8 cellular contexts compared by ENCODE assay signal in genomic region chr19:57434386-57435061, GRCh38. TPM values are rescaled to one million over a fixed set of nuclear protein-coding genes. Genes with fewer than 3 reads are reported as not detected.
A peak's percentile ranks its signal among the peaks of the same experiment; 100 is the strongest.
DNase-seq lines count a peak whose midpoint lies in the region; ATAC-seq, FAIRE-seq and TF ChIP-seq lines count a peak whose summit lies in the region.

No MANE protein-coding gene starts in this region.

- intact Hi-C loops in dorsolateral prefrontal cortex (cut with DNase I), result loop anchor here in 1 of 2 donors (2.0 kb wide), 1 partner anchor 24 kb away; the partner anchor contains the start of gene ZNF17

- H3K4me1 Mint-ChIP-seq in natural killer cell treated with Interleukin-12 subunit alpha and Interleukin-12 subunit beta and Interleukin-15 and Interleukin-18, amount 100 ng/mL, for 72 hours (ENCODE audit: low read depth in 2 of 2), result peaks cover 21 to 27% of the 10 kb centered on the region in 2 donors

- no peaks in the 10 kb centered on the region for H3K27me3 Mint-ChIP-seq in natural killer cell treated with Interleukin-12 subunit alpha and Interleukin-12 subunit beta and Interleukin-15 and Interleukin-18, amount 100 ng/mL, for 72 hours

- H4K20me1 ChIP-seq in Karpas-422 (ENCODE audit: insufficient read depth, low read depth, low read length), result no peaks in the 10 kb centered on the region

- peak overlapping the region; percentile 86 for H3K4me2 ChIP-seq in Karpas-422 (ENCODE audit: low read depth, low read length, poor library complexity, severe bottlenecking)

- H3K9ac ChIP-seq in Karpas-422 (ENCODE audit: low read length), result peak overlapping the region; percentile 82

- TF ChIP-seq CTCF in AG09309 (IDR thresholded peaks at IDR 0.05; ENCODE audit: control insufficient read depth, insufficient read depth, low read depth, low read length, missing control alignments) (no peak), dorsolateral prefrontal cortex (IDR thresholded peaks at IDR 0.05 in 54 of 56, conservative IDR thresholded peaks at IDR 0.05 in 2 of 56; ENCODE audit: low read depth in 1 of 56, partially characterized antibody in 56 of 56) (no peak)

- peaks cover 42% of the 10 kb centered on the region for H3K79me2 ChIP-seq in Karpas-422 (ENCODE audit: low read length)

- no peaks in the 10 kb centered on the region for H3K9me2 ChIP-seq in Karpas-422 (replicated peaks; ENCODE audit: insufficient read depth, low read length)

- peaks cover 18% of the 10 kb centered on the region for H3K9me3 ChIP-seq in Karpas-422 (ENCODE audit: low read length)

- peak overlapping the region; percentile 89 for H3K4me3 Mint-ChIP-seq in natural killer cell treated with Interleukin-12 subunit alpha and Interleukin-12 subunit beta and Interleukin-15 and Interleukin-18, amount 100 ng/mL, for 72 hours

- no peak for FAIRE-seq in GM12892 (lab: Jason Lieb, UNC)

- peaks cover 44% of the 10 kb centered on the region for H3K36me3 ChIP-seq in Karpas-422 (ENCODE audit: insufficient read depth, low read length)

- H3K4me3 ChIP-seq in AG09309 (ENCODE audit: control insufficient read depth, low read depth, low read length) (peak overlapping the region; percentile 93), Karpas-422 (ENCODE audit: low read length) (peak overlapping the region; percentile 85), dorsolateral prefrontal cortex (peak overlapping the region; percentile 51 to 99 (median 91))

- DNase-seq in AG09309 (ENCODE audit: low read depth) (no peak), Karpas-422 (no peak), dorsolateral prefrontal cortex (no peak), DMS79 treated with DMSO at 0.1 percent for 48 hours (lab: John Stamatoyannopoulos, UW) (no peak), GM12892 (ENCODE audit: insufficient read length) (no peak)
- DNase-seq in natural killer cell treated with Interleukin-12 subunit alpha and Interleukin-12 subunit beta and Interleukin-15 and Interleukin-18, amount 100 ng/mL, for 72 hours (ENCODE audit: low spot score), result no peak

- H3K4me1 ChIP-seq in Karpas-422 (ENCODE audit: low read length), result peaks cover 17% of the 10 kb centered on the region

- H3K27me3 ChIP-seq in Karpas-422 (ENCODE audit: low read length) (no peaks in the 10 kb centered on the region), dorsolateral prefrontal cortex (no peaks in the 10 kb centered on the region)

- peaks cover 3% of the 10 kb centered on the region for H3K9me3 Mint-ChIP-seq in natural killer cell treated with Interleukin-12 subunit alpha and Interleukin-12 subunit beta and Interleukin-15 and Interleukin-18, amount 100 ng/mL, for 72 hours

- ATAC-seq in GM19372 (IDR thresholded peaks at IDR 0.05; ENCODE audit: low read depth, unreplicated experiment) (peak; percentile 13), esophagus mucosa (no peak)
- ATAC-seq in natural killer cell treated with Interleukin-12 subunit alpha and Interleukin-12 subunit beta and Interleukin-15 and Interleukin-18, amount 100 ng/mL, for 72 hours, result no peak

- peak overlapping the region; percentile 62 to 92 for H3K27ac Mint-ChIP-seq in natural killer cell treated with Interleukin-12 subunit alpha and Interleukin-12 subunit beta and Interleukin-15 and Interleukin-18, amount 100 ng/mL, for 72 hours

- H3K27ac ChIP-seq in Karpas-422 (ENCODE audit: low read length) (no peak overlapping the region; the same call in 1 of the 2 replicates), dorsolateral prefrontal cortex (peak overlapping the region in 21 of 59 donors; percentile 11 to 81 (median 58))

- no peak for TF ChIP-seq POLR2A in GM12892 (IDR thresholded peaks at IDR 0.05; ENCODE audit: low read depth, low read length)

- peaks cover 29% of the 10 kb centered on the region for H3K36me3 Mint-ChIP-seq in natural killer cell treated with Interleukin-12 subunit alpha and Interleukin-12 subunit beta and Interleukin-15 and Interleukin-18, amount 100 ng/mL, for 72 hours

- peak overlapping the region; percentile 89 for H2AFZ ChIP-seq in Karpas-422 (ENCODE audit: low read length)

RNA-seq across cellular contexts. Expression of gene ZNF749, which starts 0.6 kb away (rescaled TPM):
- total RNA-seq in Karpas-422 (2014; rRNA removed; shearing (Covaris generic); ENCODE audit: low replicate concordance), result 20.9 and 43.4 TPM in 2 replicates
- total RNA-seq in dorsolateral prefrontal cortex (10 to 100 TPM in 113 of 120 experiments, 1 to 10 TPM in 7; 7.2 to 23.0 (median 14.2) TPM), esophagus mucosa (6.4 TPM)
- 10 to 100 TPM; 11.5 to 21.7 TPM for total RNA-seq in natural killer cell treated with Interleukin-12 subunit alpha and Interleukin-12 subunit beta and Interleukin-15 and Interleukin-18, amount 100 ng/mL, for 72 hours
- 6.7 TPM for polyA plus RNA-seq in GM12892 (2012; ENCODE audit: missing spikeins)

RNA-seq across cellular contexts. Expression of gene VN1R1, which starts 22.4 kb away (rescaled TPM):
- not detected in 2 replicates for total RNA-seq in Karpas-422 (2014; rRNA removed; shearing (Covaris generic); ENCODE audit: low replicate concordance)
- 10 to 100 TPM in 17 of 120 experiments, 1 to 10 TPM in 103; 3.4 to 12.3 (median 7.3) TPM for total RNA-seq in dorsolateral prefrontal cortex
- total RNA-seq in natural killer cell treated with Interleukin-12 subunit alpha and Interleukin-12 subunit beta and Interleukin-15 and Interleukin-18, amount 100 ng/mL, for 72 hours, result under 1 TPM in 1 of 2 donors, not detected in 1; 0.21 TPM
- 0.28 TPM for total RNA-seq in esophagus mucosa
- polyA plus RNA-seq in GM12892 (2012; ENCODE audit: missing spikeins), result 0.34 TPM

RNA-seq across cellular contexts. Expression of gene ZNF17, which starts 23.6 kb away (rescaled TPM):
- 17.0 and 19.2 TPM in 2 replicates for total RNA-seq in Karpas-422 (2014; rRNA removed; shearing (Covaris generic); ENCODE audit: low replicate concordance)
- total RNA-seq in dorsolateral prefrontal cortex, result 10 to 100 TPM; 17.8 to 56.1 (median 33.0) TPM
- 10 to 100 TPM; 10.6 to 11.1 TPM for total RNA-seq in natural killer cell treated with Interleukin-12 subunit alpha and Interleukin-12 subunit beta and Interleukin-15 and Interleukin-18, amount 100 ng/mL, for 72 hours
- 6.5 TPM for total RNA-seq in esophagus mucosa
- 4.5 TPM for polyA plus RNA-seq in GM12892 (2012; ENCODE audit: missing spikeins)

RNA-seq across cellular contexts. Expression of gene ZNF772, which starts 42.8 kb away (rescaled TPM):
- total RNA-seq in Karpas-422 (2014; rRNA removed; shearing (Covaris generic); ENCODE audit: low replicate concordance), result 0.45 and 4.6 TPM in 2 replicates
- total RNA-seq in dorsolateral prefrontal cortex, result 10 to 100 TPM; 18.4 to 50.7 (median 35.0) TPM
- total RNA-seq in natural killer cell treated with Interleukin-12 subunit alpha and Interleukin-12 subunit beta and Interleukin-15 and Interleukin-18, amount 100 ng/mL, for 72 hours, result 1 to 10 TPM; 3.4 to 6.8 TPM
- total RNA-seq in esophagus mucosa, result 4.5 TPM
- 2.8 TPM for polyA plus RNA-seq in GM12892 (2012; ENCODE audit: missing spikeins)

RNA-seq across cellular contexts. Expression of gene ZNF548, which starts 44.9 kb away (rescaled TPM):
- total RNA-seq in Karpas-422 (2014; rRNA removed; shearing (Covaris generic); ENCODE audit: low replicate concordance), result 37.3 and 40.4 TPM in 2 replicates
- 10 to 100 TPM; 14.7 to 35.8 (median 25.0) TPM for total RNA-seq in dorsolateral prefrontal cortex
- 10 to 100 TPM; 18.9 to 22.0 TPM for total RNA-seq in natural killer cell treated with Interleukin-12 subunit alpha and Interleukin-12 subunit beta and Interleukin-15 and Interleukin-18, amount 100 ng/mL, for 72 hours
- 6.9 TPM for total RNA-seq in esophagus mucosa
- 19.0 TPM for polyA plus RNA-seq in GM12892 (2012; ENCODE audit: missing spikeins)
